In genomic region chr5:76838481-76839261, GRCh38 we compare ENCODE assay signal across 15 cellular contexts. TPM values are rescaled to one million over a fixed set of nuclear protein-coding genes. Genes with fewer than 3 reads are reported as not detected.
A peak's percentile ranks its signal among the peaks of the same experiment; 100 is the strongest.
DNase-seq lines count a peak whose midpoint lies in the region; ATAC-seq, FAIRE-seq and TF ChIP-seq lines count a peak whose summit lies in the region.
"Had no signal": no experiment of that assay in that cellular context is flagged by ENCODE, and none has a peak within 500 bp of the region (broad histone marks: within the 10 kb centered on the region; RNA-seq: fewer than 3 reads in every experiment).

No MANE protein-coding gene starts in this region.

- H3K27me3 ChIP-seq in HepG2 (ENCODE audit: control insufficient read depth in 1 of 2, insufficient read depth in 2 of 2, low read length in 2 of 2) (no peaks in the 10 kb centered on the region), right lobe of liver (no peaks in the 10 kb centered on the region), adipocyte (replicated peaks; ENCODE audit: control insufficient read depth, insufficient read depth, low read length) (no peaks in the 10 kb centered on the region)

- 0 out of 5 replicates have a peak, but pooled peaks cover 0 to 1% of the 10 kb centered on the region in 2 experiments for H3K36me3 ChIP-seq in HepG2 (replicated peaks in 1 of 2; ENCODE audit: control insufficient read depth in 1 of 2, insufficient read depth in 2 of 2, low read length in 2 of 2)
- H3K36me3 ChIP-seq in right lobe of liver: no peaks in the 10 kb centered on the region
- no peaks in the 10 kb centered on the region for H3K36me3 ChIP-seq in adipocyte (ENCODE audit: control insufficient read depth, insufficient read depth, low read length, severe bottlenecking)
- H3K36me3 ChIP-seq in kidney (ENCODE audit: control insufficient read depth in 1 of 2, insufficient read depth in 2 of 2, low read length in 2 of 2): peaks cover 0 to under 1% of the 10 kb centered on the region in 2 donors

- peak; percentile 15 for DNase-seq in HepG2 (ENCODE audit: low spot score)
- no peak for DNase-seq in right lobe of liver
- peak; percentile 41 for DNase-seq in adipocyte (ENCODE audit: low read depth)
- DNase-seq in islet precursor cell: peak; percentile 62
- no peak for DNase-seq in iPS-NIHi7 (ENCODE audit: extremely low spot score)
- DNase-seq in kidney: no peak
- DNase-seq in NAMALWA (ENCODE audit: low spot score): no peak
- DNase-seq: 8988T; activated B cell treated with CpG ODN at 0.5 μM for 24 hours; activated effector memory CD4-positive, alpha-beta T cell treated with anti-CD3 and anti-CD28 coated beads, Interleukin-2, amount 50 U/mL, for 16 hours; hippocampal formation; Kasumi-1; naive B cell; NCI-H2171 had no signal

- intact Hi-C loops in HepG2 (cut with micrococcal nuclease; ENCODE audit: unreplicated experiment) (no loop called here), right lobe of liver (cut with DNase I) (no loop called here), kidney (cut with DNase I) (no loop called here)

- ATAC-seq in HepG2 (no peak), right lobe of liver (no peak), HG03135 (IDR thresholded peaks at IDR 0.05; ENCODE audit: unreplicated experiment) (no peak)

- POLR2A ChIA-PET in HepG2 (lab: Yijun Ruan, JAX): interaction anchor here (1.0 kb wide), 1 partner anchor 191 kb away, joined by 3 read pairs; the partner anchor contains the start of gene AGGF1

- WGBS in HepG2 (ENCODE audit: low lambda C conversion rate): 20% methylated on average over 7 of the region's 7 CpGs
- WGBS in right lobe of liver (ENCODE audit: insufficient coverage, low coverage, low lambda C conversion rate, missing lambda C conversion rate): 38% methylated on average over 5 of the region's 7 CpGs

- FAIRE-seq in HepG2 (lab: Jason Lieb, UNC): no peak
- no peak for FAIRE-seq in kidney (lab: Jason Lieb, UNC)

- H3K4me3 ChIP-seq in HepG2 (replicated peaks in 1 of 3; ENCODE audit: insufficient read depth in 1 of 3, low read depth in 2 of 3, low read length in 3 of 3) (no peak overlapping the region), right lobe of liver (no peak overlapping the region), adipocyte (ENCODE audit: low read length) (no peak overlapping the region), kidney (ENCODE audit: low read length in 2 of 2) (no peak overlapping the region)

- BruUV-seq in HepG2 (replicated peaks; lab: Mats Ljungman, UMichigan): no TSS peak

- H3K4me1 ChIP-seq in HepG2 (ENCODE audit: insufficient read depth, low read length): no peaks in the 10 kb centered on the region
- H3K4me1 ChIP-seq in right lobe of liver: no peaks in the 10 kb centered on the region
- peaks cover 8% of the 10 kb centered on the region for H3K4me1 ChIP-seq in adipocyte (ENCODE audit: control insufficient read depth, insufficient read depth, low read length)
- H3K4me1 ChIP-seq in kidney (ENCODE audit: control insufficient read depth in 1 of 2, insufficient read depth in 1 of 2, low read depth in 1 of 2, low read length in 2 of 2): peaks cover 5% of the 10 kb centered on the region in 2 donors

- no peaks in the 10 kb centered on the region for H4K20me1 ChIP-seq in HepG2 (ENCODE audit: insufficient read depth, low read length)

- in situ Hi-C loops in HepG2 (cut with HindIII; ENCODE audit: extremely low pct_ligation_motif_present, low pct_unique_long_range_greater_than_20kb): no loop called here

- no peak for TF ChIP-seq RAD21 in HepG2 (CRISPR knock-in tag; IDR thresholded peaks at IDR 0.05)

- no peak overlapping the region for H2AFZ ChIP-seq in HepG2 (ENCODE audit: low read length)

- H3K79me2 ChIP-seq in HepG2 (ENCODE audit: insufficient read depth, low read length): no peaks in the 10 kb centered on the region

- H3K9ac ChIP-seq in HepG2 (ENCODE audit: insufficient read depth, low read depth, low read length): no peak overlapping the region
- H3K9ac ChIP-seq in adipocyte (ENCODE audit: low read length): no peak overlapping the region
- no peak overlapping the region for H3K9ac ChIP-seq in kidney (ENCODE audit: low read length in 2 of 2)

- no peak overlapping the region for H3K27ac ChIP-seq in HepG2 (ENCODE audit: extremely low read length, insufficient read depth, low read length)
- no peak overlapping the region for H3K27ac ChIP-seq in right lobe of liver
- H3K27ac ChIP-seq in kidney (ENCODE audit: low read depth in 2 of 2, low read length in 2 of 2): no peak overlapping the region

- no peak for TF ChIP-seq EP300 in HepG2 (IDR thresholded peaks at IDR 0.05; ENCODE audit: low read depth in 2 of 2, low read length in 2 of 2)
- no peak for TF ChIP-seq EP300 in HepG2 (CRISPR knock-in tag; IDR thresholded peaks at IDR 0.05; ENCODE audit: borderline replicate concordance)

- CTCF ChIA-PET in HepG2 (lab: Yijun Ruan, JAX; ENCODE audit: low intra/inter-chr PET ratio, low total read pairs): no interaction called here

- H3K4me2 ChIP-seq in HepG2 (ENCODE audit: low read depth, low read length): no peak overlapping the region

- H3K9me3 ChIP-seq in HepG2 (ENCODE audit: low read length): no peaks in the 10 kb centered on the region
- no peaks in the 10 kb centered on the region for H3K9me3 ChIP-seq in right lobe of liver
- H3K9me3 ChIP-seq in adipocyte (ENCODE audit: control insufficient read depth, low read length): no peaks in the 10 kb centered on the region
- H3K9me3 ChIP-seq in kidney (ENCODE audit: control insufficient read depth in 1 of 2, low read length in 2 of 2): no peaks in the 10 kb centered on the region

- TF ChIP-seq POLR2A in HepG2 (IDR thresholded peaks at IDR 0.05; ENCODE audit: insufficient read depth in 1 of 2, low read depth in 2 of 2, low read length in 2 of 2) (no peak), right lobe of liver (IDR thresholded peaks at IDR 0.05) (no peak)

- TF ChIP-seq CTCF in HepG2 (CRISPR knock-in tag; IDR thresholded peaks at IDR 0.05) (no peak), right lobe of liver (IDR thresholded peaks at IDR 0.05) (no peak), kidney (IDR thresholded peaks at IDR 0.05; ENCODE audit: borderline replicate concordance, extremely low read depth, insufficient read depth) (no peak)

TF ChIP-seq in HepG2, 621 proteins besides CTCF, POLR2A, EP300 and RAD21 (continues in another document):
- TF ChIP-seq NFKB2 (CRISPR knock-in tag; IDR thresholded peaks at IDR 0.05; ENCODE audit: borderline replicate concordance) (no peak), POLR2AphosphoS5 (IDR thresholded peaks at IDR 0.05; ENCODE audit: low read depth, low read length) (no peak)

RNA-seq across cellular contexts. Expression of gene S100Z, which starts 11.1 kb away (rescaled TPM):
- total RNA-seq in HepG2 (2016; rRNA removed; fragmentation: Illumina TruSeq; extraction: Trizol) (not detected in 2 replicates), right lobe of liver (under 1 TPM in 1 of 6 experiments, not detected in 5; 0.43 TPM), kidney (1.2 TPM)
- total RNA-seq in HepG2 (2016; cell fraction: cytosol; rRNA removed; fragmentation: Illumina TruSeq; extraction: Trizol; ENCODE audit: low read depth): not detected in 2 replicates
- total RNA-seq in HepG2 (2016; cell fraction: insoluble cytoplasmic fraction; rRNA removed; fragmentation: Illumina TruSeq; extraction: Trizol): not detected in 2 replicates
- not detected in 2 replicates for total RNA-seq in HepG2 (2016; cell fraction: membrane; rRNA removed; fragmentation: Illumina TruSeq; extraction: Trizol)
- total RNA-seq in HepG2 (2016; cell fraction: nucleus; rRNA removed; fragmentation: Illumina TruSeq; extraction: Trizol): not detected in 2 replicates
- polyA plus RNA-seq in HepG2 (2011; rRNA removed) (0.17 and 0.22 TPM in 2 replicates), kidney (ENCODE audit: insufficient read depth, low read depth, low replicate concordance) (0.69 TPM)
- 0.08 and 0.20 TPM in 2 replicates for polyA plus RNA-seq in HepG2 (2011; cell fraction: cytosol; rRNA removed)
- polyA plus RNA-seq in HepG2 (2011; cell fraction: nucleus; rRNA removed): 0.36 TPM in 1 of 2 replicates, not detected in the other
- polyA plus RNA-seq in HepG2 (2012): 0.12 TPM in 1 of 2 replicates, not detected in the other
- not detected in 2 replicates for polyA plus RNA-seq in HepG2 (2016; cell fraction: cytosol; fragmentation: Illumina TruSeq; extraction: Trizol; ENCODE audit: low read depth)
- polyA plus RNA-seq in HepG2 (2016; cell fraction: insoluble cytoplasmic fraction; fragmentation: Illumina TruSeq; extraction: Trizol; ENCODE audit: low read depth): not detected in 2 replicates
- not detected in 2 replicates for polyA plus RNA-seq in HepG2 (2016; cell fraction: membrane; fragmentation: Illumina TruSeq; extraction: Trizol; ENCODE audit: low read depth)
- not detected in 2 replicates for polyA plus RNA-seq in HepG2 (2016; cell fraction: nucleus; fragmentation: Illumina TruSeq; extraction: Trizol; ENCODE audit: insufficient read depth, low read depth)
- polyA minus RNA-seq in HepG2 (2011; rRNA and poly(A)+ RNA removed; ENCODE audit: low replicate concordance): not detected in 2 replicates
- polyA minus RNA-seq in HepG2 (2011; cell fraction: cytosol; rRNA and poly(A)+ RNA removed): not detected in 2 replicates
- polyA minus RNA-seq in HepG2 (2011; cell fraction: nucleus; rRNA and poly(A)+ RNA removed): 1.1 TPM in 1 of 2 replicates, not detected in the other
- total RNA-seq: activated B cell treated with CpG ODN at 0.5 μM for 24 hours had no signal

RNA-seq across cellular contexts. Expression of gene F2RL1, which starts 19.8 kb away (rescaled TPM):
- 6.3 and 9.9 TPM in 2 replicates for total RNA-seq in HepG2 (2016; rRNA removed; fragmentation: Illumina TruSeq; extraction: Trizol)
- total RNA-seq in HepG2 (2016; cell fraction: cytosol; rRNA removed; fragmentation: Illumina TruSeq; extraction: Trizol; ENCODE audit: low read depth): 0.61 and 0.71 TPM in 2 replicates
- 4.8 and 10.3 TPM in 2 replicates for total RNA-seq in HepG2 (2016; cell fraction: insoluble cytoplasmic fraction; rRNA removed; fragmentation: Illumina TruSeq; extraction: Trizol)
- total RNA-seq in HepG2 (2016; cell fraction: membrane; rRNA removed; fragmentation: Illumina TruSeq; extraction: Trizol): 1.6 and 1.9 TPM in 2 replicates
- total RNA-seq in HepG2 (2016; cell fraction: nucleus; rRNA removed; fragmentation: Illumina TruSeq; extraction: Trizol): 10.2 and 11.2 TPM in 2 replicates
- polyA plus RNA-seq in HepG2 (2011; rRNA removed): 23.0 TPM in 2 replicates
- polyA plus RNA-seq in HepG2 (2011; cell fraction: cytosol; rRNA removed): 15.6 and 23.7 TPM in 2 replicates
- 3.3 and 3.7 TPM in 2 replicates for polyA plus RNA-seq in HepG2 (2011; cell fraction: nucleus; rRNA removed)
- polyA plus RNA-seq in HepG2 (2012): 7.4 and 10.0 TPM in 2 replicates
- polyA plus RNA-seq in HepG2 (2016; cell fraction: cytosol; fragmentation: Illumina TruSeq; extraction: Trizol; ENCODE audit: low read depth): 0.38 and 0.44 TPM in 2 replicates
- 4.3 and 4.4 TPM in 2 replicates for polyA plus RNA-seq in HepG2 (2016; cell fraction: insoluble cytoplasmic fraction; fragmentation: Illumina TruSeq; extraction: Trizol; ENCODE audit: low read depth)
- 0.86 and 1.0 TPM in 2 replicates for polyA plus RNA-seq in HepG2 (2016; cell fraction: membrane; fragmentation: Illumina TruSeq; extraction: Trizol; ENCODE audit: low read depth)
- polyA plus RNA-seq in HepG2 (2016; cell fraction: nucleus; fragmentation: Illumina TruSeq; extraction: Trizol; ENCODE audit: insufficient read depth, low read depth): 12.6 and 13.5 TPM in 2 replicates
- polyA minus RNA-seq in HepG2 (2011; rRNA and poly(A)+ RNA removed; ENCODE audit: low replicate concordance): 0.33 and 45.9 TPM in 2 replicates
- 11.8 and 15.6 TPM in 2 replicates for polyA minus RNA-seq in HepG2 (2011; cell fraction: cytosol; rRNA and poly(A)+ RNA removed)
- 5.0 and 9.2 TPM in 2 replicates for polyA minus RNA-seq in HepG2 (2011; cell fraction: nucleus; rRNA and poly(A)+ RNA removed)
- total RNA-seq in right lobe of liver: 10 to 100 TPM in 4 of 6 experiments, 1 to 10 TPM in 2; 2.6 to 17.0 (median 11.6) TPM
- total RNA-seq in kidney: 51.9 TPM
- 24.5 TPM for polyA plus RNA-seq in kidney (ENCODE audit: insufficient read depth, low read depth, low replicate concordance)

Comparison
In these comparisons a context has a peak if more than half of its experiments do, and no peak if none do; other contexts are left out.
1. DNase-seq: peak in HepG2 (single experiment), adipocyte (single experiment) and islet precursor cell (single experiment); none in right lobe of liver (0 of 3), iPS-NIHi7 (single experiment), kidney (single experiment) and NAMALWA (single experiment).